12 cellular contexts compared by ENCODE assay signal in the genomic region with DNA sequence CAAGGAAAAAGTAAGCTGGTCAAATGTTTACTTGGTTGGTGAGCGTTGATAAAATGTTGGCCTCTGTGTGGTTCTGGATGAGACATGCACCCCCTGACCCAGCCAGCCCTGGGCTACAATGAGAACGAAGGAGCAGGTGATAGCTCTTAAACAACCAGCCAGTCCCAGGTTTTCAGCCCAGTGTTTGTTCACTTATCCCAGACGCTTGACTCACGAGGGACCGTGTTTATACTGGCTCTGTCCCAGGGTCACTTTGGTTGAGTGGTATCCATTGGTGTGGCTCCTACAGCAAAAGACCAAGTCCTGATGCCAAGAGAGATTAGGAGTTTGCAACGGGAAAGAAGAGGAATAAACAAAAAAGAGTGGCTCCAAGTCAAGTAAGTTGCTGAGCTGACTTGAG.
DNase-seq lines count a peak whose midpoint lies in the region; ATAC-seq and TF ChIP-seq lines count a peak whose summit lies in the region.
"Had no signal": no experiment of that assay in that cellular context is flagged by ENCODE, and none has a peak within 500 bp of the region (broad histone marks: within the 10 kb centered on the region; RNA-seq: fewer than 3 reads in every experiment).

No MANE protein-coding gene starts in this region.

- H3K79me2 ChIP-seq in parathyroid adenoma (no peaks in the 10 kb centered on the region), trophoblast cell (ENCODE audit: control insufficient read depth, insufficient read depth, low read length, poor library complexity) (no peaks in the 10 kb centered on the region)

- peak overlapping the region; percentile 23 for H3K4me2 ChIP-seq in parathyroid adenoma (ENCODE audit: low read length)
- H3K4me2 ChIP-seq in trophoblast cell (ENCODE audit: low read length) = no peak overlapping the region

- H3K79me1 ChIP-seq in trophoblast cell (ENCODE audit: low read length) = no peaks in the 10 kb centered on the region

- WGBS in trophoblast cell (ENCODE audit: extremely low coverage, insufficient coverage, insufficient read length) = no CpG with 5 or more reads among the region's 6 CpGs

- no peak overlapping the region for H4K91ac ChIP-seq in trophoblast cell (ENCODE audit: low read depth, low read length)

- H2BK12ac ChIP-seq in trophoblast cell (ENCODE audit: low read length) = no peak overlapping the region

- H3K9me3 ChIP-seq in parathyroid adenoma (ENCODE audit: control insufficient read depth, low read length) = no peaks in the 10 kb centered on the region
- H3K9me3 ChIP-seq in trophoblast cell (ENCODE audit: insufficient read depth, low read depth, low read length) = no peaks in the 10 kb centered on the region

- H3K14ac ChIP-seq in trophoblast cell (ENCODE audit: low read length) = no peak overlapping the region

- H3K4me3 ChIP-seq in epithelial cell of proximal tubule (ENCODE audit: low read depth, low read length) (no peak overlapping the region), parathyroid adenoma (ENCODE audit: low read depth, low read length) (no peak overlapping the region), trophoblast cell (ENCODE audit: low read depth, low read length) (no peak overlapping the region)
- H3K4me3 ChIP-seq: GM12878 had no signal

- H2BK5ac ChIP-seq in trophoblast cell (ENCODE audit: low read depth, low read length, poor library complexity) = no peak overlapping the region

- no peak overlapping the region for H3K23ac ChIP-seq in trophoblast cell (ENCODE audit: low read length)

- H4K8ac ChIP-seq in trophoblast cell (ENCODE audit: low read depth, low read length) = no peak overlapping the region

- no peaks in the 10 kb centered on the region for H3K36me3 ChIP-seq in parathyroid adenoma (ENCODE audit: control insufficient read depth, insufficient read depth, low read length)
- H3K36me3 ChIP-seq in trophoblast cell (ENCODE audit: control insufficient read depth in 1 of 2, insufficient read depth in 2 of 2, low read length in 2 of 2) = no peaks in the 10 kb centered on the region

- H2AK5ac ChIP-seq in trophoblast cell (ENCODE audit: low read length) = no peak overlapping the region

- H3K27me3 ChIP-seq in parathyroid adenoma (ENCODE audit: control insufficient read depth, insufficient read depth, low read length) (no peaks in the 10 kb centered on the region), trophoblast cell (ENCODE audit: insufficient read depth, low read length) (no peaks in the 10 kb centered on the region)

- H3K9ac ChIP-seq in parathyroid adenoma (no peak overlapping the region), trophoblast cell (ENCODE audit: low read length) (no peak overlapping the region)

- no peak overlapping the region for H4K12ac ChIP-seq in trophoblast cell (ENCODE audit: low read depth, low read length)

- H2BK120ac ChIP-seq in trophoblast cell (ENCODE audit: insufficient read depth, low read length, poor library complexity) = no peak overlapping the region

- ATAC-seq in HG03432 (IDR thresholded peaks at IDR 0.05; ENCODE audit: unreplicated experiment) (no peak), HG02885 (IDR thresholded peaks at IDR 0.05; ENCODE audit: poor library complexity, unreplicated experiment) (no peak)
- ATAC-seq: GM12878; naive thymus-derived CD4-positive, alpha-beta T cell had no signal

- H2AFZ ChIP-seq in parathyroid adenoma = no peak overlapping the region
- no peak overlapping the region for H2AFZ ChIP-seq in trophoblast cell (ENCODE audit: insufficient read depth, low read length, poor library complexity)

- no peak overlapping the region for H3K4ac ChIP-seq in trophoblast cell (ENCODE audit: low read depth, low read length)

- TF ChIP-seq CTCF in epithelial cell of proximal tubule (conservative IDR thresholded peaks at IDR 0.05; ENCODE audit: low read depth, low read length) (no peak), parathyroid adenoma (IDR thresholded peaks at IDR 0.05) (no peak)

- H3K4me1 ChIP-seq in parathyroid adenoma (peaks cover 9% of the 10 kb centered on the region), trophoblast cell (ENCODE audit: control insufficient read depth in 1 of 2, insufficient read depth in 2 of 2, low read length in 2 of 2) (no peaks in the 10 kb centered on the region)

- H3K27ac ChIP-seq in parathyroid adenoma (no peak overlapping the region), trophoblast cell (ENCODE audit: low read depth, low read length) (no peak overlapping the region)

- no peak overlapping the region for H3K18ac ChIP-seq in trophoblast cell (ENCODE audit: low read length)

- DNase-seq in H4 (ENCODE audit: low spot score) (peak; percentile 92), NCI-H774 (lab: John Stamatoyannopoulos, UW) (peak; percentile 80), epithelial cell of proximal tubule (ENCODE audit: low read depth) (peak; percentile 64), trophoblast cell (no peak), NCI-H2107 treated with DMSO at 0.1 percent for 48 hours (lab: John Stamatoyannopoulos, UW; ENCODE audit: unreplicated experiment) (no peak)
- DNase-seq: activated B cell treated with CpG ODN at 0.5 μM for 24 hours; naive thymus-derived CD4-positive, alpha-beta T cell; stimulated activated naive CD4-positive, alpha-beta T cell treated with Interleukin-2 at 50 U/mL for 16 hours had no signal

Comparison
In these comparisons a context has a peak if more than half of its experiments do, and no peak if none do; other contexts are left out.
1. DNase-seq: peak in H4 (single experiment), NCI-H774 (single experiment) and epithelial cell of proximal tubule (single experiment); none in trophoblast cell (0 of 2) and NCI-H2107 treated with DMSO at 0.1 percent for 48 hours (single experiment).